9 cellular contexts compared by ENCODE assay signal in the genomic region with DNA sequence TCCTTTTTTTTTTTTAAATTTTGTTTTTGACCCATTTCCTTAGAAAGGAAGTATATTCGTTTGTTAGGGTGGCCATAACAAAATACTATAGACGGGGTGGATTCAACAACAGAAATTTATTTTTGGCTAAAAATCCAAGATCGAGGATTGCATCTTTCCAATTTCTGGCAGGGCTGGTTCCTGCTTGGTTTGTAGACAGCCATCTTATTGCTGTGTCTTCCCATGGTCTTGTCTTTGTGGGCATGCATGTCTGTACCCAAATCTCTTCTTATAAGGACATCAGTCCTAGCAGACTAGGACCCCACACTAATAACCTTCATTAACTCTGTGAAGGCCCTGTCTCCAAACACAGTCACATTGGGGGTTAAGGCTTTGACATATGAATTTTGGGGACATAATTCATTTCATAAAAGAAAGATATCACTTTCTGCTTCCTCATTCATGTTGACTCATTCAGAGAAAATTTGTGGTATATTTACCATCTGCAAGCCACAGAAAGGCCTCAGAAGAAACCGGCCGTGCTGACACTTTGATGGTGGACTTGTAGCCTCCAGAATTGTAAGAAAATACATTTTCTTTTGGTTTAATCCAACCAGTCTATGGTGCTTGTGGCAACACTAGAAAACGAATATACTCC.
DNase-seq lines count a peak whose midpoint lies in the region; ATAC-seq and TF ChIP-seq lines count a peak whose summit lies in the region.
"Had no signal": no experiment of that assay in that cellular context is flagged by ENCODE, and none has a peak within 500 bp of the region (broad histone marks: within the 10 kb centered on the region; RNA-seq: fewer than 3 reads in every experiment).

No MANE protein-coding gene starts in this region.

- ATAC-seq in GM18519 (IDR thresholded peaks at IDR 0.05; ENCODE audit: low FRiP score, unreplicated experiment) = peak; percentile 73
- no peak for ATAC-seq in natural killer cell treated with Interleukin-12 subunit alpha and Interleukin-12 subunit beta and Interleukin-15 and Interleukin-18, amount 100 ng/mL, for 72 hours

- no peaks in the 10 kb centered on the region for H3K9me3 Mint-ChIP-seq in HFFc6
- H3K9me3 Mint-ChIP-seq in natural killer cell treated with Interleukin-12 subunit alpha and Interleukin-12 subunit beta and Interleukin-15 and Interleukin-18, amount 100 ng/mL, for 72 hours = no peaks in the 10 kb centered on the region
- H3K9me3 Mint-ChIP-seq: central memory CD8-positive, alpha-beta T cell had no signal

- peak overlapping the region; percentile 65; the same call in 1 of the 2 replicates for H3K27ac Mint-ChIP-seq in HFFc6
- H3K27ac Mint-ChIP-seq in natural killer cell treated with Interleukin-12 subunit alpha and Interleukin-12 subunit beta and Interleukin-15 and Interleukin-18, amount 100 ng/mL, for 72 hours = no peak overlapping the region

- H3K4me3 Mint-ChIP-seq in HFFc6 = no peak overlapping the region
- no peak overlapping the region for H3K4me3 Mint-ChIP-seq in natural killer cell treated with Interleukin-12 subunit alpha and Interleukin-12 subunit beta and Interleukin-15 and Interleukin-18, amount 100 ng/mL, for 72 hours
- H3K4me3 Mint-ChIP-seq: central memory CD8-positive, alpha-beta T cell had no signal

- H3K4me3 ChIP-seq in fibroblast of pulmonary artery (replicated peaks; ENCODE audit: low read depth, low read length) = no peak overlapping the region

- peak; percentile 55 for DNase-seq in HFFc6
- peak; percentile 80 for DNase-seq in LHCN-M2 (ENCODE audit: low read depth)
- peak; percentile 28 for DNase-seq in fibroblast of pulmonary artery (ENCODE audit: low read depth)
- no peak for DNase-seq in NCI-H1105 treated with DMSO at 0.1 percent for 48 hours (lab: John Stamatoyannopoulos, UW)
- no peak for DNase-seq in NCI-H524 treated with DMSO at 0.1 percent for 48 hours (lab: John Stamatoyannopoulos, UW)
- no peak for DNase-seq in NCI-H1694 treated with DMSO at 0.1 percent for 48 hours (lab: John Stamatoyannopoulos, UW)
- no peak for DNase-seq in natural killer cell treated with Interleukin-12 subunit alpha and Interleukin-12 subunit beta and Interleukin-15 and Interleukin-18, amount 100 ng/mL, for 72 hours (ENCODE audit: low spot score)

- H3K27me3 Mint-ChIP-seq in HFFc6 (ENCODE audit: insufficient read depth) = no peaks in the 10 kb centered on the region; the same call in 1 of the 2 replicates
- H3K27me3 Mint-ChIP-seq in natural killer cell treated with Interleukin-12 subunit alpha and Interleukin-12 subunit beta and Interleukin-15 and Interleukin-18, amount 100 ng/mL, for 72 hours = peaks cover 56 to 98% of the 10 kb centered on the region in 2 donors

- TF ChIP-seq CTCF in HFFc6 (IDR thresholded peaks at IDR 0.05) = no peak
- no peak for TF ChIP-seq CTCF in fibroblast of pulmonary artery (IDR thresholded peaks at IDR 0.05; ENCODE audit: low read length, missing control alignments)

- no peaks in the 10 kb centered on the region for H3K36me3 Mint-ChIP-seq in HFFc6 (ENCODE audit: low read depth)
- no peaks in the 10 kb centered on the region for H3K36me3 Mint-ChIP-seq in natural killer cell treated with Interleukin-12 subunit alpha and Interleukin-12 subunit beta and Interleukin-15 and Interleukin-18, amount 100 ng/mL, for 72 hours

- H3K4me1 Mint-ChIP-seq in HFFc6 (ENCODE audit: low read depth) = peaks cover 33% of the 10 kb centered on the region
- H3K4me1 Mint-ChIP-seq in natural killer cell treated with Interleukin-12 subunit alpha and Interleukin-12 subunit beta and Interleukin-15 and Interleukin-18, amount 100 ng/mL, for 72 hours (ENCODE audit: low read depth in 2 of 2) = peaks cover 24 to 34% of the 10 kb centered on the region in 2 donors

Comparison
In these comparisons a context has a peak if more than half of its experiments do, and no peak if none do; other contexts are left out.
1. DNase-seq: peak in HFFc6 (single experiment), LHCN-M2 (single experiment) and fibroblast of pulmonary artery (single experiment); none in NCI-H1105 treated with DMSO at 0.1 percent for 48 hours (single experiment), NCI-H524 treated with DMSO at 0.1 percent for 48 hours (single experiment), NCI-H1694 treated with DMSO at 0.1 percent for 48 hours (single experiment) and natural killer cell treated with Interleukin-12 subunit alpha and Interleukin-12 subunit beta and Interleukin-15 and Interleukin-18, amount 100 ng/mL, for 72 hours (single experiment).